Comparison of ENCODE assay signal across 8 cellular contexts in genomic region chr20:33561981-33562601, GRCh38.
A peak's percentile ranks its signal among the peaks of the same experiment; 100 is the strongest.
DNase-seq lines count a peak whose midpoint lies in the region; ATAC-seq and TF ChIP-seq lines count a peak whose summit lies in the region.

No MANE protein-coding gene starts in this region.

- peak overlapping the region; percentile 34 for H3K27ac ChIP-seq in smooth muscle cell (ENCODE audit: low read depth)

- no peak for TF ChIP-seq CTCF in smooth muscle cell (IDR thresholded peaks at IDR 0.05; ENCODE audit: borderline replicate concordance, insufficient read depth, poor library complexity, severe bottlenecking)

- H3F3A ChIP-seq in smooth muscle cell (ENCODE audit: low read depth) = peaks cover 3% of the 10 kb centered on the region

- 18% methylated on average over 4 of the region's 4 CpGs for WGBS in smooth muscle cell (ENCODE audit: low lambda C conversion rate)

- peaks cover 71% of the 10 kb centered on the region for H3K79me2 ChIP-seq in smooth muscle cell (ENCODE audit: low read depth)

- H4K20me1 ChIP-seq in smooth muscle cell (ENCODE audit: low read depth) = peaks cover 52% of the 10 kb centered on the region

- H3K9me3 ChIP-seq in smooth muscle cell (replicated peaks; ENCODE audit: low read depth) = no peaks in the 10 kb centered on the region

- ATAC-seq in HG02981 (IDR thresholded peaks at IDR 0.05; ENCODE audit: unreplicated experiment) (no peak), GM18873 (IDR thresholded peaks at IDR 0.05; ENCODE audit: low FRiP score, unreplicated experiment) (no peak)

- no peak overlapping the region for H3K9ac ChIP-seq in smooth muscle cell (ENCODE audit: low read depth)

- no peaks in the 10 kb centered on the region for H3K36me3 ChIP-seq in smooth muscle cell (ENCODE audit: low read depth)

- peak overlapping the region; percentile 21 for H3K4me3 ChIP-seq in smooth muscle cell

- H3K4me2 ChIP-seq in smooth muscle cell = peak overlapping the region; percentile 71

- H3K27me3 ChIP-seq in smooth muscle cell (ENCODE audit: low read depth) = no peaks in the 10 kb centered on the region

- peak; percentile 82 for DNase-seq in Daoy (ENCODE audit: low read depth)
- DNase-seq in NCI-H2171 treated with DMSO at 0.1 percent for 48 hours (lab: John Stamatoyannopoulos, UW) = peak; percentile 100
- DNase-seq in astrocyte of the hippocampus (ENCODE audit: low read depth, low spot score) = peak; percentile 86
- peak; percentile 28 to 44 for DNase-seq in hippocampal formation (lab: John Stamatoyannopoulos, UW)
- no peak for DNase-seq in smooth muscle cell (lab: John Stamatoyannopoulos, UW; ENCODE audit: unreplicated experiment)
- DNase-seq in stimulated activated CD4-positive, alpha-beta T cell treated with anti-CD3 and anti-CD28 coated beads, Interleukin-4, amount 100 ng/mL, for 24 hours = no peak

- peaks cover 10% of the 10 kb centered on the region for H3K4me1 ChIP-seq in smooth muscle cell (ENCODE audit: low read depth)

- no peak overlapping the region for H2AFZ ChIP-seq in smooth muscle cell (ENCODE audit: low read depth)

Comparison
In these comparisons a context has a peak if more than half of its experiments do, and no peak if none do; other contexts are left out.
1. DNase-seq: peak in Daoy (single experiment), NCI-H2171 treated with DMSO at 0.1 percent for 48 hours (single experiment), astrocyte of the hippocampus (single experiment) and hippocampal formation (2 of 2); none in smooth muscle cell (single experiment) and stimulated activated CD4-positive, alpha-beta T cell treated with anti-CD3 and anti-CD28 coated beads, Interleukin-4, amount 100 ng/mL, for 24 hours (single experiment).